Comparison of ENCODE assay signal across 21 cellular contexts in the genomic region with DNA sequence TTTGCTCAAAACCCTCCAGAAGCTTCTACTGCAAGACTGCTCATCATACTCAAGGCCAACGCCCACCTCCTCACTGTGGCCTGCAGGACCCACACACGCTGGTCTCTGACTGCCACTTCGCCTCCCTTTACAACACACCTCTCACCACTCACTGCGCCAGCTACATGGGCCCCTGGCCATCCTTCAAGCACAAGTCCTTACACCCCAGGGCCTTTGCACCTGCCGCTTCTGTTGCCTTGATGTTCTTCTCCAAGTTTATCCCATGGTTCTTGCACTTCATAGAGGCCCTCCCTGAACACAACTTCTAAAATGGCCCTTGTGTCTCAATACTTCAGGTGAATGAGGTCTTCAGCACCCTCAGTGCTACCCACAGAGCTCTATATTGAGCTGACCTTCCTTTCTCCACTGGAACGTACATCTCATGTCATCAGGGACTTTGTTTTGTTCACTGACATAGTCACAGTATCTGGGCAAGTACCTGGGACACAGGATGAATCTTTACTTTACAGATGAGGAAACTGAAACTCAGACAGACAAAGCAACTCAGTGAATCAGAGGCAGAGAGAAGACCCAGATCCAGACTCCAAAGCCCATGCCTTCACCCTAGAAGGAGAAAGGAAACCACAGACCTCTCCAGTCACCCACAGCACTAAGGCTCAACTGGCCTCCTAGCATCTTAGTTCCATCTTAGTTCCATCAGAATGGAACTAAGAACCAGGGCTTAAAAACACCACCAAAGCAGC. TPM values are rescaled to one million over a fixed set of nuclear protein-coding genes. Genes with fewer than 3 reads are reported as not detected.
A peak's percentile ranks its signal among the peaks of the same experiment; 100 is the strongest.
DNase-seq lines count a peak whose midpoint lies in the region; ATAC-seq and TF ChIP-seq lines count a peak whose summit lies in the region.
"Had no signal": no experiment of that assay in that cellular context is flagged by ENCODE, and none has a peak within 500 bp of the region (broad histone marks: within the 10 kb centered on the region; RNA-seq: fewer than 3 reads in every experiment).

No MANE protein-coding gene starts in this region.

- H2BK120ac ChIP-seq in H9 (ENCODE audit: low read depth, low read length, poor library complexity, severe bottlenecking), result no peak overlapping the region

- H3K23me2 ChIP-seq in H9 (ENCODE audit: insufficient read length, low read depth, low read length, poor library complexity, severe bottlenecking), result no peaks in the 10 kb centered on the region

- ATAC-seq in activated CD8-positive, alpha-beta memory T cell treated with anti-CD3 and anti-CD28 coated beads, Interleukin-2, amount 10 ng/mL, durations not matched to agents 7 days and 5 days, result peak; percentile 27
- no peak for ATAC-seq in activated CD8-positive, alpha-beta T cell treated with anti-CD3 and anti-CD28 coated beads, Interleukin-2, amount 10 ng/mL, durations not matched to agents 7 days and 5 days
- ATAC-seq: HCT116, lower lobe of right lung, SK-N-SH treated with all-trans-retinoic acid at 6 μM for 48 hours had no signal

- TF ChIP-seq CTCF in H9 (conservative IDR thresholded peaks at IDR 0.05), result no peak
- no peak for TF ChIP-seq CTCF in glutamatergic neuron (IDR thresholded peaks at IDR 0.05; ENCODE audit: partially characterized antibody, unreplicated experiment)

- no peak overlapping the region for H3K27ac Mint-ChIP-seq in activated CD8-positive, alpha-beta memory T cell treated with anti-CD3 and anti-CD28 coated beads, Interleukin-2, amount 10 ng/mL, durations not matched to agents 7 days and 5 days
- peak overlapping the region in 2 of 3 experiments; percentile 6 to 22; a peak in 2 of 7 replicates for H3K27ac Mint-ChIP-seq in H9
- peak overlapping the region; percentile 53 for H3K27ac Mint-ChIP-seq in activated CD8-positive, alpha-beta T cell treated with anti-CD3 and anti-CD28 coated beads, Interleukin-2, amount 10 ng/mL, durations not matched to agents 7 days and 5 days
- H3K27ac Mint-ChIP-seq in glutamatergic neuron (ENCODE audit: unreplicated experiment), result peak overlapping the region; percentile 48
- H3K27ac Mint-ChIP-seq: activated B cell treated with CpG ODN at 0.5 μM for 24 hours, neural progenitor cell had no signal

- POLR2A ChIA-PET in activated CD8-positive, alpha-beta T cell treated with anti-CD3 and anti-CD28 coated beads, Interleukin-2, amount 10 ng/mL, durations not matched to agents 7 days and 5 days (lab: Charles Lee), result no interaction called here

- no peaks in the 10 kb centered on the region for H3K27me3 Mint-ChIP-seq in activated CD8-positive, alpha-beta memory T cell treated with anti-CD3 and anti-CD28 coated beads, Interleukin-2, amount 10 ng/mL, durations not matched to agents 7 days and 5 days
- no peaks in the 10 kb centered on the region for H3K27me3 Mint-ChIP-seq in H9 (ENCODE audit: low read depth)
- no peaks in the 10 kb centered on the region for H3K27me3 Mint-ChIP-seq in activated CD8-positive, alpha-beta T cell treated with anti-CD3 and anti-CD28 coated beads, Interleukin-2, amount 10 ng/mL, durations not matched to agents 7 days and 5 days (ENCODE audit: low read depth)
- H3K27me3 Mint-ChIP-seq in glutamatergic neuron (ENCODE audit: unreplicated experiment), result peaks cover 9% of the 10 kb centered on the region
- H3K27me3 Mint-ChIP-seq: activated B cell treated with CpG ODN at 0.5 μM for 24 hours; activated naive CD8-positive, alpha-beta T cell; brain had no signal

- H4K20me1 ChIP-seq in H9 (ENCODE audit: control insufficient read depth, insufficient read depth, insufficient read length), result no peaks in the 10 kb centered on the region

- H4K5ac ChIP-seq in H9 (ENCODE audit: insufficient read length, low read depth, low read length), result no peak overlapping the region

- no peak for DNase-seq in activated CD8-positive, alpha-beta memory T cell treated with anti-CD3 and anti-CD28 coated beads, Interleukin-2, amount 10 ng/mL, durations not matched to agents 7 days and 5 days
- no peak for DNase-seq in activated CD8-positive, alpha-beta memory T cell treated with anti-CD3 and anti-CD28 coated beads, Interleukin-2, amount 50 U/mL, for 4 hours
- DNase-seq in H9 (no peak), glutamatergic neuron (no peak), RPMI8226 (no peak), kidney tubule cell (ENCODE audit: low spot score) (no peak), UCSD-AML1 (lab: John Stamatoyannopoulos, UW; ENCODE audit: unreplicated experiment) (no peak)
- DNase-seq in activated CD8-positive, alpha-beta T cell treated with anti-CD3 and anti-CD28 coated beads, Interleukin-2, amount 10 ng/mL, durations not matched to agents 7 days and 5 days, result no peak
- DNase-seq: activated B cell treated with CpG ODN at 0.5 μM for 24 hours; C1 segment of cervical spinal cord; lower lobe of right lung; NCI-H187 treated with DMSO at 0.1 percent for 48 hours; NCI-H69; right lobe of liver; stimulated activated CD8-positive, alpha-beta memory T cell treated with anti-CD3 and anti-CD28 coated beads, Interleukin-4, amount 100 ng/mL, for 48 hours; T-helper 9 cell had no signal

- no peak overlapping the region for H2BK15ac ChIP-seq in H9 (ENCODE audit: low read depth, low read length)

- H2BK20ac ChIP-seq in H9 (ENCODE audit: low read depth, low read length, poor library complexity, severe bottlenecking), result no peak overlapping the region

- no peak overlapping the region for H3K14ac ChIP-seq in H9 (ENCODE audit: insufficient read depth, low read length)

- no peak overlapping the region for H3K4ac ChIP-seq in H9 (ENCODE audit: low read depth, low read length)

- H3K4me1 ChIP-seq in H9 (ENCODE audit: insufficient read depth, low read length), result peaks cover 4% of the 10 kb centered on the region
- H3K4me1 ChIP-seq: lower lobe of right lung, right lobe of liver had no signal

- no peak overlapping the region for H3K23ac ChIP-seq in H9 (ENCODE audit: insufficient read length, low read depth, low read length)

- peaks cover 11% of the 10 kb centered on the region for H3K36me3 Mint-ChIP-seq in activated CD8-positive, alpha-beta memory T cell treated with anti-CD3 and anti-CD28 coated beads, Interleukin-2, amount 10 ng/mL, durations not matched to agents 7 days and 5 days
- H3K36me3 Mint-ChIP-seq in H9 (ENCODE audit: insufficient read depth in 1 of 3, low read depth in 3 of 3) (peaks cover 21 to 25% (median 24%) of the 10 kb centered on the region in 3 experiments), glutamatergic neuron (ENCODE audit: unreplicated experiment) (peaks cover 14% of the 10 kb centered on the region)
- H3K36me3 Mint-ChIP-seq in activated CD8-positive, alpha-beta T cell treated with anti-CD3 and anti-CD28 coated beads, Interleukin-2, amount 10 ng/mL, durations not matched to agents 7 days and 5 days (ENCODE audit: low read depth), result peaks cover 17% of the 10 kb centered on the region

- no peaks in the 10 kb centered on the region for H3K79me1 ChIP-seq in H9 (ENCODE audit: insufficient read depth, low read depth, low read length, poor library complexity, severe bottlenecking)

- no peak overlapping the region for H3K27ac ChIP-seq in H9 (ENCODE audit: insufficient read length, low read depth, low read length)
- H3K27ac ChIP-seq: lower lobe of right lung, right lobe of liver had no signal

- H4K8ac ChIP-seq in H9 (replicated peaks; ENCODE audit: insufficient read length, low read depth, low read length), result no peak overlapping the region

- H2AK5ac ChIP-seq in H9 (ENCODE audit: insufficient read length, low read length), result no peak overlapping the region

- no peak overlapping the region for H3K18ac ChIP-seq in H9 (ENCODE audit: insufficient read length, low read depth, low read length)

- H2BK5ac ChIP-seq in H9 (ENCODE audit: insufficient read length, low read length), result no peak overlapping the region

- peaks cover 10% of the 10 kb centered on the region for H3K4me1 Mint-ChIP-seq in activated CD8-positive, alpha-beta memory T cell treated with anti-CD3 and anti-CD28 coated beads, Interleukin-2, amount 10 ng/mL, durations not matched to agents 7 days and 5 days
- H3K4me1 Mint-ChIP-seq in H9, result peaks cover 18 to 21% of the 10 kb centered on the region in 2 experiments
- peaks cover 15% of the 10 kb centered on the region for H3K4me1 Mint-ChIP-seq in activated CD8-positive, alpha-beta T cell treated with anti-CD3 and anti-CD28 coated beads, Interleukin-2, amount 10 ng/mL, durations not matched to agents 7 days and 5 days (ENCODE audit: low read depth)
- peaks cover 25% of the 10 kb centered on the region for H3K4me1 Mint-ChIP-seq in glutamatergic neuron (ENCODE audit: low read depth, unreplicated experiment)

- H3K79me2 ChIP-seq in H9 (ENCODE audit: insufficient read depth, low read length), result no peaks in the 10 kb centered on the region

- no peak overlapping the region for H3K4me2 ChIP-seq in H9 (ENCODE audit: insufficient read depth, insufficient read length, low read length)

- H3K4me3 Mint-ChIP-seq in activated CD8-positive, alpha-beta memory T cell treated with anti-CD3 and anti-CD28 coated beads, Interleukin-2, amount 10 ng/mL, durations not matched to agents 7 days and 5 days, result no peak overlapping the region
- H3K4me3 Mint-ChIP-seq in H9 (no peak overlapping the region), glutamatergic neuron (ENCODE audit: unreplicated experiment) (no peak overlapping the region)
- no peak overlapping the region for H3K4me3 Mint-ChIP-seq in activated CD8-positive, alpha-beta T cell treated with anti-CD3 and anti-CD28 coated beads, Interleukin-2, amount 10 ng/mL, durations not matched to agents 7 days and 5 days
- H3K4me3 Mint-ChIP-seq: activated B cell treated with CpG ODN at 0.5 μM for 24 hours; activated naive CD8-positive, alpha-beta T cell; brain; neural progenitor cell had no signal

- H3T11ph ChIP-seq in H9 (ENCODE audit: low read length), result no peak overlapping the region

- no peaks in the 10 kb centered on the region for H3K9me3 ChIP-seq in H9 (ENCODE audit: control insufficient read depth, low read depth, low read length)
- H3K9me3 ChIP-seq: lower lobe of right lung, right lobe of liver had no signal

- no peaks in the 10 kb centered on the region for H3K27me3 ChIP-seq in H9 (ENCODE audit: insufficient read depth, low read length)
- H3K27me3 ChIP-seq: neural progenitor cell, right lobe of liver had no signal

- H3K9me3 Mint-ChIP-seq in activated CD8-positive, alpha-beta memory T cell treated with anti-CD3 and anti-CD28 coated beads, Interleukin-2, amount 10 ng/mL, durations not matched to agents 7 days and 5 days (ENCODE audit: low read depth), result peaks cover 2% of the 10 kb centered on the region
- peaks cover 3 to 7% of the 10 kb centered on the region in 2 experiments; a peak in 4 of 5 replicates for H3K9me3 Mint-ChIP-seq in H9
- H3K9me3 Mint-ChIP-seq in activated CD8-positive, alpha-beta T cell treated with anti-CD3 and anti-CD28 coated beads, Interleukin-2, amount 10 ng/mL, durations not matched to agents 7 days and 5 days (ENCODE audit: insufficient read depth), result peaks cover 9% of the 10 kb centered on the region
- H3K9me3 Mint-ChIP-seq in glutamatergic neuron (ENCODE audit: unreplicated experiment), result peaks cover 18% of the 10 kb centered on the region

- H2AFZ ChIP-seq in H9 (ENCODE audit: low read length), result no peak overlapping the region
- H2AFZ ChIP-seq: neural progenitor cell had no signal

- CTCF ChIA-PET in activated CD8-positive, alpha-beta memory T cell treated with anti-CD3 and anti-CD28 coated beads, Interleukin-2, amount 10 ng/mL, durations not matched to agents 7 days and 5 days (lab: Charles Lee), result interaction anchor here (0.5 to 15.2 kb wide), 2 partner anchors 30 to 74 kb away, joined by 3 to 229 read pairs; no protein-coding TSS in a partner anchor
- CTCF ChIA-PET in activated CD8-positive, alpha-beta T cell treated with anti-CD3 and anti-CD28 coated beads, Interleukin-2, amount 10 ng/mL, durations not matched to agents 7 days and 5 days (lab: Charles Lee), result interaction anchor here (17.0 kb wide), 1 partner anchor 73 kb away, joined by 264 read pairs; no protein-coding TSS in a partner anchor

- no CpG with 5 or more reads among the region's 6 CpGs for WGBS in H9 (ENCODE audit: extremely low coverage, insufficient read length, low lambda C conversion rate)

- H4K91ac ChIP-seq in H9 (ENCODE audit: insufficient read length, low read depth, low read length), result no peak overlapping the region

- H3K9ac ChIP-seq in H9 (ENCODE audit: extremely low read depth, insufficient read length, low read length), result no peak overlapping the region
- H3K9ac ChIP-seq: neural progenitor cell had no signal

- no peak overlapping the region for H3K56ac ChIP-seq in H9 (ENCODE audit: insufficient read length, low read depth, low read length)

- no peak overlapping the region for H2BK12ac ChIP-seq in H9 (ENCODE audit: insufficient read length, low read depth, low read length)

RNA-seq across cellular contexts. Expression of a gene that starts 34.7 kb away (rescaled TPM):
- 10 to 100 TPM; 81.5 to 99.3 TPM for total RNA-seq in activated CD8-positive, alpha-beta memory T cell treated with anti-CD3 and anti-CD28 coated beads, Interleukin-2, amount 10 ng/mL, durations not matched to agents 7 days and 5 days
- total RNA-seq in H9 (2021) (100 and 101 TPM in 2 replicates), glutamatergic neuron (ENCODE audit: unreplicated experiment) (139 TPM)
- total RNA-seq in activated CD8-positive, alpha-beta T cell treated with anti-CD3 and anti-CD28 coated beads, Interleukin-2, amount 10 ng/mL, durations not matched to agents 7 days and 5 days, result 10 to 100 TPM; 91.1 to 96.8 TPM

RNA-seq across cellular contexts. Expression of a gene that starts 51.6 kb away (rescaled TPM):
- total RNA-seq in activated CD8-positive, alpha-beta memory T cell treated with anti-CD3 and anti-CD28 coated beads, Interleukin-2, amount 10 ng/mL, durations not matched to agents 7 days and 5 days, result 10 to 100 TPM; 10.9 to 15.8 TPM
- total RNA-seq in H9 (2021) (43.0 and 44.4 TPM in 2 replicates), glutamatergic neuron (ENCODE audit: unreplicated experiment) (50.7 TPM)
- total RNA-seq in activated CD8-positive, alpha-beta T cell treated with anti-CD3 and anti-CD28 coated beads, Interleukin-2, amount 10 ng/mL, durations not matched to agents 7 days and 5 days, result 10 to 100 TPM; 18.2 to 23.6 TPM
